1 cellular context compared by ENCODE assay signal in the genomic region with DNA sequence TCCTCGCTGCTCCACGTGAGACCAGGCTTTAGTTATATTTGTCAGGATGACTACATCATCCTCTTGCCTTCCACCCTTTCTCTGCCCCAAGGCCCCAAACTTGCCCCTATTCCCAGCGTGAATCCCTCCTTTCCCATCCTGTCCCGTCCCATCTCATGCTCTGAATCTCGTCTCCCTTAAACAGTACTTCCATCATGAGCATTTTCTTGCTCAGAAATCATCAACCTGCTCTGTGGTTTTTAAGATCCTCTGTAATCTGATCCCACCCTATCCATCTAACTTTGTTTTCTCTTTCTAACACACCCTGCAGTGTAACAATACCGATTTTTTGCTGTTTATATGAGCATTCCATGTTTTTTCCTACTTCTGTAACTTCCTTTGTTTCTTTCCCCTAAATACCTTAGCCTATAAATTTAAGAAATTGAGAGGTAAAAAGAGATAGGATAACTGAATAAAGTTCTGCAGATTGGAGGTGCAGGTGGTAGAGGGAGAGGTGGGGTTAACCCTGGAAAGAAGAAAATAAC.
TF ChIP-seq lines count a peak whose summit lies in the region.

No MANE protein-coding gene starts in this region.

TF ChIP-seq in GM23338, 12 proteins besides CTCF, POLR2A, EP300 and RAD21 (continued from another document):
- TF ChIP-seq EZH2phosphoT487 (IDR thresholded peaks at IDR 0.05; ENCODE audit: unreplicated experiment) (no peak), POLR2AphosphoS5 (IDR thresholded peaks at IDR 0.05; ENCODE audit: low read depth) (no peak), JUNB (IDR thresholded peaks at IDR 0.05; ENCODE audit: unreplicated experiment) (no peak), STAT1 (IDR thresholded peaks at IDR 0.05; ENCODE audit: unreplicated experiment) (no peak), CREB1 (CRISPR knock-in tag; IDR thresholded peaks at IDR 0.05; ENCODE audit: low read depth) (no peak), NANOG (IDR thresholded peaks at IDR 0.05; ENCODE audit: borderline replicate concordance) (no peak), EZH2 (IDR thresholded peaks at IDR 0.05; ENCODE audit: low read depth, unreplicated experiment) (no peak), ZNF462 (CRISPR knock-in tag; IDR thresholded peaks at IDR 0.05) (no peak)
- TF ChIP-seq, protein P1, sequence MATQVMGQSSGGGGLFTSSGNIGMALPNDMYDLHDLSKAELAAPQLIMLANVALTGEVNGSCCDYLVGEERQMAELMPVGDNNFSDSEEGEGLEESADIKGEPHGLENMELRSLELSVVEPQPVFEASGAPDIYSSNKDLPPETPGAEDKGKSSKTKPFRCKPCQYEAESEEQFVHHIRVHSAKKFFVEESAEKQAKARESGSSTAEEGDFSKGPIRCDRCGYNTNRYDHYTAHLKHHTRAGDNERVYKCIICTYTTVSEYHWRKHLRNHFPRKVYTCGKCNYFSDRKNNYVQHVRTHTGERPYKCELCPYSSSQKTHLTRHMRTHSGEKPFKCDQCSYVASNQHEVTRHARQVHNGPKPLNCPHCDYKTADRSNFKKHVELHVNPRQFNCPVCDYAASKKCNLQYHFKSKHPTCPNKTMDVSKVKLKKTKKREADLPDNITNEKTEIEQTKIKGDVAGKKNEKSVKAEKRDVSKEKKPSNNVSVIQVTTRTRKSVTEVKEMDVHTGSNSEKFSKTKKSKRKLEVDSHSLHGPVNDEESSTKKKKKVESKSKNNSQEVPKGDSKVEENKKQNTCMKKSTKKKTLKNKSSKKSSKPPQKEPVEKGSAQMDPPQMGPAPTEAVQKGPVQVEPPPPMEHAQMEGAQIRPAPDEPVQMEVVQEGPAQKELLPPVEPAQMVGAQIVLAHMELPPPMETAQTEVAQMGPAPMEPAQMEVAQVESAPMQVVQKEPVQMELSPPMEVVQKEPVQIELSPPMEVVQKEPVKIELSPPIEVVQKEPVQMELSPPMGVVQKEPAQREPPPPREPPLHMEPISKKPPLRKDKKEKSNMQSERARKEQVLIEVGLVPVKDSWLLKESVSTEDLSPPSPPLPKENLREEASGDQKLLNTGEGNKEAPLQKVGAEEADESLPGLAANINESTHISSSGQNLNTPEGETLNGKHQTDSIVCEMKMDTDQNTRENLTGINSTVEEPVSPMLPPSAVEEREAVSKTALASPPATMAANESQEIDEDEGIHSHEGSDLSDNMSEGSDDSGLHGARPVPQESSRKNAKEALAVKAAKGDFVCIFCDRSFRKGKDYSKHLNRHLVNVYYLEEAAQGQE (IDR thresholded peaks at IDR 0.05; ENCODE audit: unreplicated experiment): no peak
- TF ChIP-seq, protein P2, sequence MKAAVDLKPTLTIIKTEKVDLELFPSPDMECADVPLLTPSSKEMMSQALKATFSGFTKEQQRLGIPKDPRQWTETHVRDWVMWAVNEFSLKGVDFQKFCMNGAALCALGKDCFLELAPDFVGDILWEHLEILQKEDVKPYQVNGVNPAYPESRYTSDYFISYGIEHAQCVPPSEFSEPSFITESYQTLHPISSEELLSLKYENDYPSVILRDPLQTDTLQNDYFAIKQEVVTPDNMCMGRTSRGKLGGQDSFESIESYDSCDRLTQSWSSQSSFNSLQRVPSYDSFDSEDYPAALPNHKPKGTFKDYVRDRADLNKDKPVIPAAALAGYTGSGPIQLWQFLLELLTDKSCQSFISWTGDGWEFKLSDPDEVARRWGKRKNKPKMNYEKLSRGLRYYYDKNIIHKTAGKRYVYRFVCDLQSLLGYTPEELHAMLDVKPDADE (IDR thresholded peaks at IDR 0.05): no peak
